In the genomic region with DNA sequence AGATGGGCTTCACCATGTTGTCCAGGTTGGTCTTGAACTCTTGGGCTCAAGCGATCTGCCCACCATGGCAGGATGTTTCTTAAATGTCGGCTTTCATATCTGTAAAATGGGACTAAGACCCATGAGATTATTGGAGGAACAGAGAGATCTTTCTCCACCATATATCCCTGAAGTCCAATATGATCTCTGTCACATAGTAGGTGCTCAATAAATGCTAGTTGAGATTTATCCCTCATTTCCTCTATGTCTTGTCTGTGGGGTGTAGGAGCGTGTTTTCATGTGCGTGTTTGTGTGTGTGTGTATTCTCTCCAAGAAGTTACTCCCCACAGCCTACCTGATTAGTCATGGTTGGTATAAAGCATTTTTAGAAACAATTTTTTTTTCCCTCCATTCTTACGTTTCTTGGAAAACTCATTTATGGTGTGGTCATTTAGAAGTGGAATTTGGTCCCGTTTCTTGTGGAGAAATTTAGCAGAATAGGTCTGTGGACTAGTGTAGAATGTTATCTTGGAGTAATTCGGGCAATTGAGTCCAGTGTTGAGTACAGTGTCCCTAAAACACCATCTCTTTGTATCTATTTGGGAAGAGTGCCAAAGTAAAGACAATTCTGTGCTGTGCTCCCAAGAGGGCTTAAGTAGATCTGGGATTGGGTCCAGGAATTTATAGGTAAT, we compare ENCODE assay signal across 17 cellular contexts. TPM values are rescaled to one million over a fixed set of nuclear protein-coding genes. Genes with fewer than 3 reads are reported as not detected.
DNase-seq lines count a peak whose midpoint lies in the region; ATAC-seq and TF ChIP-seq lines count a peak whose summit lies in the region.
"Had no signal": no experiment of that assay in that cellular context is flagged by ENCODE, and none has a peak within 500 bp of the region (broad histone marks: within the 10 kb centered on the region; RNA-seq: fewer than 3 reads in every experiment).

No MANE protein-coding gene starts in this region.

- no peak overlapping the region for H3K27ac ChIP-seq in coronary artery
- H3K27ac ChIP-seq: BLaER1 treated with 17β-estradiol and CSF1 and Interleukin-3, amounts not matched to agents 10 nM and 100 nM; upper lobe of right lung had no signal

- peaks cover 61% of the 10 kb centered on the region for H3K4me1 Mint-ChIP-seq in stimulated activated naive CD8-positive, alpha-beta T cell treated with anti-CD3 and anti-CD28 coated beads, Interleukin-15, Interleukin-2, amounts not matched to agents 100 ng/mL and 50 ng/mL, for 24 hours (ENCODE audit: low read depth)

- peaks cover 71% of the 10 kb centered on the region for H3K36me3 Mint-ChIP-seq in stimulated activated naive CD8-positive, alpha-beta T cell treated with anti-CD3 and anti-CD28 coated beads, Interleukin-15, Interleukin-2, amounts not matched to agents 100 ng/mL and 50 ng/mL, for 24 hours (ENCODE audit: low read depth)

- no peaks in the 10 kb centered on the region for H3K9me3 Mint-ChIP-seq in stimulated activated naive CD8-positive, alpha-beta T cell treated with anti-CD3 and anti-CD28 coated beads, Interleukin-15, Interleukin-2, amounts not matched to agents 100 ng/mL and 50 ng/mL, for 24 hours
- H3K9me3 Mint-ChIP-seq: dendritic cell treated with granulocyte-macrophage colony-stimulating factor and Interleukin-4, amounts not matched to agents 40 ng/mL and 50 ng/mL, for 4 days had no signal

- H3K27ac Mint-ChIP-seq in stimulated activated naive CD8-positive, alpha-beta T cell treated with anti-CD3 and anti-CD28 coated beads, Interleukin-15, Interleukin-2, amounts not matched to agents 100 ng/mL and 50 ng/mL, for 24 hours, result peak overlapping the region; percentile 26
- H3K27ac Mint-ChIP-seq: activated CD4-positive, alpha-beta T cell treated with anti-CD3 and anti-CD28 coated beads for 36 hours; dendritic cell treated with granulocyte-macrophage colony-stimulating factor and Interleukin-4, amounts not matched to agents 40 ng/mL and 50 ng/mL, for 4 days had no signal

- TF ChIP-seq CTCF in coronary artery (IDR thresholded peaks at IDR 0.05), result no peak

- H3K4me3 ChIP-seq in coronary artery, result peak overlapping the region; percentile 1
- H3K4me3 ChIP-seq: BLaER1 treated with 17β-estradiol and CSF1 and Interleukin-3, amounts not matched to agents 10 nM and 100 nM; HAP-1; upper lobe of right lung had no signal

- no peaks in the 10 kb centered on the region for H3K27me3 Mint-ChIP-seq in stimulated activated naive CD8-positive, alpha-beta T cell treated with anti-CD3 and anti-CD28 coated beads, Interleukin-15, Interleukin-2, amounts not matched to agents 100 ng/mL and 50 ng/mL, for 24 hours
- H3K27me3 Mint-ChIP-seq: activated CD4-positive, alpha-beta T cell treated with anti-CD3 and anti-CD28 coated beads for 36 hours; dendritic cell treated with granulocyte-macrophage colony-stimulating factor and Interleukin-4, amounts not matched to agents 40 ng/mL and 50 ng/mL, for 4 days had no signal

- DNase-seq in stimulated activated naive CD8-positive, alpha-beta T cell treated with anti-CD3 and anti-CD28 coated beads, Interleukin-15, Interleukin-2, amounts not matched to agents 100 U/mL and 50 U/mL, for 24 hours, result no peak
- DNase-seq in NCI-H345 treated with DMSO at 0.1 percent for 48 hours (lab: John Stamatoyannopoulos, UW; ENCODE audit: unreplicated experiment), result peak; percentile 79
- DNase-seq in coronary artery (ENCODE audit: low spot score), result no peak
- no peak for DNase-seq in occipital lobe (lab: John Stamatoyannopoulos, UW)
- DNase-seq in Ammon's horn (ENCODE audit: low spot score), result no peak
- DNase-seq in NCI-H526 (lab: John Stamatoyannopoulos, UW), result no peak
- DNase-seq: activated CD4-positive, alpha-beta T cell treated with anti-CD3 and anti-CD28 coated beads for 36 hours; activated gamma-delta T cell treated with Interleukin-2 at 50 U/mL for 16 hours; head of caudate nucleus; KG1; NCI-H524 treated with DMSO at 0.1 percent for 48 hours; upper lobe of right lung had no signal

- peak overlapping the region; percentile 42 for H3K4me3 Mint-ChIP-seq in stimulated activated naive CD8-positive, alpha-beta T cell treated with anti-CD3 and anti-CD28 coated beads, Interleukin-15, Interleukin-2, amounts not matched to agents 100 ng/mL and 50 ng/mL, for 24 hours
- H3K4me3 Mint-ChIP-seq: activated CD4-positive, alpha-beta T cell treated with anti-CD3 and anti-CD28 coated beads for 36 hours; dendritic cell treated with granulocyte-macrophage colony-stimulating factor and Interleukin-4, amounts not matched to agents 40 ng/mL and 50 ng/mL, for 4 days had no signal

- ATAC-seq in stimulated activated naive CD8-positive, alpha-beta T cell treated with anti-CD3 and anti-CD28 coated beads, Interleukin-15, Interleukin-2, amounts not matched to agents 100 U/mL and 50 U/mL, for 24 hours, result no peak
- no peak for ATAC-seq in HG02840 (IDR thresholded peaks at IDR 0.05; ENCODE audit: low FRiP score, unreplicated experiment)
- ATAC-seq: activated CD4-positive, alpha-beta T cell treated with anti-CD3 and anti-CD28 coated beads for 36 hours; upper lobe of right lung had no signal

RNA-seq across cellular contexts. Expression of gene STRAP, which starts 4.3 kb away (rescaled TPM):
- 66.8 TPM for total RNA-seq in occipital lobe

RNA-seq across cellular contexts. Expression of gene DERA, which starts 24.6 kb away (rescaled TPM):
- total RNA-seq in occipital lobe, result 7.2 TPM
